In the genomic region with DNA sequence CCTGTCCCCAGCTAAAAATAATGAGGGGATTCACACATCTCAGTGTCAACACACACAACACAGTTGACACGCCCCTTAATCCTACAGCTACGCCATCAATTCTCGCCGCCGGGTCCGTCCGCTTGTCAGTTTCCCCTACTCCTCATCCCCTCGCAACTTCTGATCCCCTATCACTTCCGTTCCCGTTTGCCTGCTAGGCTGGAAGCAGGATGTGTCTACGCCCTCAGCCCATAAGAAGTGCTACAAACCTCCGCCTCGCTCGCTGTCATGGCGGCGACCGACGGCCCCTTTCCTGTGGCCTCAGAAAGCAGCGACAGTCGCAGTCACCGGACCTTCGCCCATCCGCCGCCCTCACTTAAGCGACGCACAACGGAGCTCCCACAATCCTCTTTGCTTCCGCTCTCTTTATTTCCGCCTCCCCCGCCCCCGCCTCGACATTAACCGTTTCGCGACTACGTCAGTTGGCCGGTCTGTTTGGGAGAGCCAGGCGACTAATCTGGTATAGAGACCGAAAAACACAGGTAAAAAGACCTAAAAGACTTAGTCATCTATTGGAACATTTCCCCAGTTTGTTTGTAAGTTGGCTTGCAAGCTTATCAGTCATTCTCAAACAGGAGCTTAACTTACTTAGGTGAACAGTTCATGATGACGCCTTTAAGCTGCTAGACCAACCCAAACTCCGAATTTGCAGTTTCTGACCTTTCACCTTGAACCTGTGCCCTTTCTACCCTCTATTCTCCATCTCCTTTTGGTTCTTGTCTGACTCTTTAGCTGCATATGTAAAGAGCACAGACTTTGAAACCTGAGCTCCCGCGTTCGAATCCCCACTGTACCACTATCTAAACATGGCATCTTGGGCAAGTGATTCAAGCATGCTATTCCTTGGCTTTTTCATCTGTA, we compare ENCODE assay signal across 1 cellular context.
TF ChIP-seq lines count a peak whose summit lies in the region.

A gene with protein sequence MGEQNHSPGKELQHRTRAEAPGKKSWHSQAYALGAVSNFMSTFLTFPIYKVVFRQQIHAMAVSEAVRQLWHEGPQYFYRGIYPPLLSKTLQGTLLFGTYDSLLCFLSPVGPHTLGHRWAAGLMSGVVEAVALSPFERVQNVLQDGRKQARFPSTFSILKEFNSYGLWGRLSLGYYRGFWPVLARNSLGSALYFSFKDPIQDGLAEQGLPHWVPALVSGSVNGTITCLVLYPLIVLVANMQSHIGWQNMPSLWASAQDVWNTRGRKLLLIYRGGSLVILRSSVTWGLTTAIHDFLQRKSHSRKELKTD (minus strand): TSS at position 380 of the 900 bp plus-strand sequence. CDS start 51,752 bp downstream, outside the sequence.

TF ChIP-seq in HepG2, 621 proteins besides CTCF, POLR2A, EP300 and RAD21 (continued from another document and continues in another):
- TF ChIP-seq, protein P1, sequence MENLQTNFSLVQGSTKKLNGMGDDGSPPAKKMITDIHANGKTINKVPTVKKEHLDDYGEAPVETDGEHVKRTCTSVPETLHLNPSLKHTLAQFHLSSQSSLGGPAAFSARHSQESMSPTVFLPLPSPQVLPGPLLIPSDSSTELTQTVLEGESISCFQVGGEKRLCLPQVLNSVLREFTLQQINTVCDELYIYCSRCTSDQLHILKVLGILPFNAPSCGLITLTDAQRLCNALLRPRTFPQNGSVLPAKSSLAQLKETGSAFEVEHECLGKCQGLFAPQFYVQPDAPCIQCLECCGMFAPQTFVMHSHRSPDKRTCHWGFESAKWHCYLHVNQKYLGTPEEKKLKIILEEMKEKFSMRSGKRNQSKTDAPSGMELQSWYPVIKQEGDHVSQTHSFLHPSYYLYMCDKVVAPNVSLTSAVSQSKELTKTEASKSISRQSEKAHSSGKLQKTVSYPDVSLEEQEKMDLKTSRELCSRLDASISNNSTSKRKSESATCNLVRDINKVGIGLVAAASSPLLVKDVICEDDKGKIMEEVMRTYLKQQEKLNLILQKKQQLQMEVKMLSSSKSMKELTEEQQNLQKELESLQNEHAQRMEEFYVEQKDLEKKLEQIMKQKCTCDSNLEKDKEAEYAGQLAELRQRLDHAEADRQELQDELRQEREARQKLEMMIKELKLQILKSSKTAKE (CRISPR knock-in tag; IDR thresholded peaks at IDR 0.05; ENCODE audit: borderline replicate concordance), result no peak
- TF ChIP-seq, protein P2, sequence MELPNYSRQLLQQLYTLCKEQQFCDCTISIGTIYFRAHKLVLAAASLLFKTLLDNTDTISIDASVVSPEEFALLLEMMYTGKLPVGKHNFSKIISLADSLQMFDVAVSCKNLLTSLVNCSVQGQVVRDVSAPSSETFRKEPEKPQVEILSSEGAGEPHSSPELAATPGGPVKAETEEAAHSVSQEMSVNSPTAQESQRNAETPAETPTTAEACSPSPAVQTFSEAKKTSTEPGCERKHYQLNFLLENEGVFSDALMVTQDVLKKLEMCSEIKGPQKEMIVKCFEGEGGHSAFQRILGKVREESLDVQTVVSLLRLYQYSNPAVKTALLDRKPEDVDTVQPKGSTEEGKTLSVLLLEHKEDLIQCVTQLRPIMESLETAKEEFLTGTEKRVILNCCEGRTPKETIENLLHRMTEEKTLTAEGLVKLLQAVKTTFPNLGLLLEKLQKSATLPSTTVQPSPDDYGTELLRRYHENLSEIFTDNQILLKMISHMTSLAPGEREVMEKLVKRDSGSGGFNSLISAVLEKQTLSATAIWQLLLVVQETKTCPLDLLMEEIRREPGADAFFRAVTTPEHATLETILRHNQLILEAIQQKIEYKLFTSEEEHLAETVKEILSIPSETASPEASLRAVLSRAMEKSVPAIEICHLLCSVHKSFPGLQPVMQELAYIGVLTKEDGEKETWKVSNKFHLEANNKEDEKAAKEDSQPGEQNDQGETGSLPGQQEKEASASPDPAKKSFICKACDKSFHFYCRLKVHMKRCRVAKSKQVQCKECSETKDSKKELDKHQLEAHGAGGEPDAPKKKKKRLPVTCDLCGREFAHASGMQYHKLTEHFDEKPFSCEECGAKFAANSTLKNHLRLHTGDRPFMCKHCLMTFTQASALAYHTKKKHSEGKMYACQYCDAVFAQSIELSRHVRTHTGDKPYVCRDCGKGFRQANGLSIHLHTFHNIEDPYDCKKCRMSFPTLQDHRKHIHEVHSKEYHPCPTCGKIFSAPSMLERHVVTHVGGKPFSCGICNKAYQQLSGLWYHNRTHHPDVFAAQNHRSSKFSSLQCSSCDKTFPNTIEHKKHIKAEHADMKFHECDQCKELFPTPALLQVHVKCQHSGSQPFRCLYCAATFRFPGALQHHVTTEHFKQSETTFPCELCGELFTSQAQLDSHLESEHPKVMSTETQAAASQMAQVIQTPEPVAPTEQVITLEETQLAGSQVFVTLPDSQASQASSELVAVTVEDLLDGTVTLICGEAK (IDR thresholded peaks at IDR 0.05), result peak; percentile 65
- TF ChIP-seq, protein P2 (CRISPR knock-in tag; IDR thresholded peaks at IDR 0.05), result 0 out of 2 replicates have a peak, but pooled peaks have one; percentile 25
- TF ChIP-seq HNRNPL (IDR thresholded peaks at IDR 0.05; ENCODE audit: low read depth, low read length), result no peak
- TF ChIP-seq ZSCAN12 (CRISPR knock-in tag; IDR thresholded peaks at IDR 0.05), result no peak
- TF ChIP-seq ZNF747 (CRISPR knock-in tag; IDR thresholded peaks at IDR 0.05; ENCODE audit: borderline replicate concordance), result no peak
- no peak for TF ChIP-seq ZBTB7B (CRISPR knock-in tag; IDR thresholded peaks at IDR 0.05)
- TF ChIP-seq, protein P3, sequence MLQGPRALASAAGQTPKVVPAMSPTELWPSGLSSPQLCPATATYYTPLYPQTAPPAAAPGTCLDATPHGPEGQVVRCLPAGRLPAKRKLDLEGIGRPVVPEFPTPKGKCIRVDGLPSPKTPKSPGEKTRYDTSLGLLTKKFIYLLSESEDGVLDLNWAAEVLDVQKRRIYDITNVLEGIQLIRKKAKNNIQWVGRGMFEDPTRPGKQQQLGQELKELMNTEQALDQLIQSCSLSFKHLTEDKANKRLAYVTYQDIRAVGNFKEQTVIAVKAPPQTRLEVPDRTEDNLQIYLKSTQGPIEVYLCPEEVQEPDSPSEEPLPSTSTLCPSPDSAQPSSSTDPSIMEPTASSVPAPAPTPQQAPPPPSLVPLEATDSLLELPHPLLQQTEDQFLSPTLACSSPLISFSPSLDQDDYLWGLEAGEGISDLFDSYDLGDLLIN (CRISPR knock-in tag; IDR thresholded peaks at IDR 0.05; ENCODE audit: borderline replicate concordance), result no peak
- no peak for TF ChIP-seq HNF4G (IDR thresholded peaks at IDR 0.05; ENCODE audit: borderline replicate concordance, low read depth, low read length)
- no peak for TF ChIP-seq HNF4G (CRISPR knock-in tag; IDR thresholded peaks at IDR 0.05; ENCODE audit: borderline replicate concordance, low read depth)
- TF ChIP-seq ZNF607 (CRISPR knock-in tag; IDR thresholded peaks at IDR 0.05; ENCODE audit: borderline replicate concordance), result no peak
- no peak for TF ChIP-seq ZNF720 (CRISPR knock-in tag; IDR thresholded peaks at IDR 0.05)
- no peak for TF ChIP-seq AKNA (CRISPR knock-in tag; IDR thresholded peaks at IDR 0.05; ENCODE audit: borderline replicate concordance)
- TF ChIP-seq ZNF598 (CRISPR knock-in tag; IDR thresholded peaks at IDR 0.05; ENCODE audit: borderline replicate concordance), result no peak
- TF ChIP-seq, protein P4, sequence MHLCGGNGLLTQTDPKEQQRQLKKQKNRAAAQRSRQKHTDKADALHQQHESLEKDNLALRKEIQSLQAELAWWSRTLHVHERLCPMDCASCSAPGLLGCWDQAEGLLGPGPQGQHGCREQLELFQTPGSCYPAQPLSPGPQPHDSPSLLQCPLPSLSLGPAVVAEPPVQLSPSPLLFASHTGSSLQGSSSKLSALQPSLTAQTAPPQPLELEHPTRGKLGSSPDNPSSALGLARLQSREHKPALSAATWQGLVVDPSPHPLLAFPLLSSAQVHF (CRISPR knock-in tag; IDR thresholded peaks at IDR 0.05), result no peak
- TF ChIP-seq, protein P5, sequence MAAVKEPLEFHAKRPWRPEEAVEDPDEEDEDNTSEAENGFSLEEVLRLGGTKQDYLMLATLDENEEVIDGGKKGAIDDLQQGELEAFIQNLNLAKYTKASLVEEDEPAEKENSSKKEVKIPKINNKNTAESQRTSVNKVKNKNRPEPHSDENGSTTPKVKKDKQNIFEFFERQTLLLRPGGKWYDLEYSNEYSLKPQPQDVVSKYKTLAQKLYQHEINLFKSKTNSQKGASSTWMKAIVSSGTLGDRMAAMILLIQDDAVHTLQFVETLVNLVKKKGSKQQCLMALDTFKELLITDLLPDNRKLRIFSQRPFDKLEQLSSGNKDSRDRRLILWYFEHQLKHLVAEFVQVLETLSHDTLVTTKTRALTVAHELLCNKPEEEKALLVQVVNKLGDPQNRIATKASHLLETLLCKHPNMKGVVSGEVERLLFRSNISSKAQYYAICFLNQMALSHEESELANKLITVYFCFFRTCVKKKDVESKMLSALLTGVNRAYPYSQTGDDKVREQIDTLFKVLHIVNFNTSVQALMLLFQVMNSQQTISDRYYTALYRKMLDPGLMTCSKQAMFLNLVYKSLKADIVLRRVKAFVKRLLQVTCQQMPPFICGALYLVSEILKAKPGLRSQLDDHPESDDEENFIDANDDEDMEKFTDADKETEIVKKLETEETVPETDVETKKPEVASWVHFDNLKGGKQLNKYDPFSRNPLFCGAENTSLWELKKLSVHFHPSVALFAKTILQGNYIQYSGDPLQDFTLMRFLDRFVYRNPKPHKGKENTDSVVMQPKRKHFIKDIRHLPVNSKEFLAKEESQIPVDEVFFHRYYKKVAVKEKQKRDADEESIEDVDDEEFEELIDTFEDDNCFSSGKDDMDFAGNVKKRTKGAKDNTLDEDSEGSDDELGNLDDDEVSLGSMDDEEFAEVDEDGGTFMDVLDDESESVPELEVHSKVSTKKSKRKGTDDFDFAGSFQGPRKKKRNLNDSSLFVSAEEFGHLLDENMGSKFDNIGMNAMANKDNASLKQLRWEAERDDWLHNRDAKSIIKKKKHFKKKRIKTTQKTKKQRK (IDR thresholded peaks at IDR 0.05; ENCODE audit: low read length), result no peak
